ENCODE assay signal across 18 cellular contexts in genomic region chr11:16976360-16976759, GRCh38. TPM values are rescaled to one million over a fixed set of nuclear protein-coding genes. Genes with fewer than 3 reads are reported as not detected.
DNase-seq lines count a peak whose midpoint lies in the region; ATAC-seq, FAIRE-seq and TF ChIP-seq lines count a peak whose summit lies in the region.
"Had no signal": no experiment of that assay in that cellular context is flagged by ENCODE, and none has a peak within 500 bp of the region (broad histone marks: within the 10 kb centered on the region; RNA-seq: fewer than 3 reads in every experiment).

No MANE protein-coding gene starts in this region.

- CTCF ChIA-PET in GM12878 (lab: Yijun Ruan, JAX), result interaction anchor here (0.7 to 1.5 kb wide), 3 partner anchors 115 to 215 kb away, joined by 3 read pairs; no protein-coding TSS in a partner anchor

- H3K9me3 ChIP-seq in GM12878 (replicated peaks; ENCODE audit: control insufficient read depth, insufficient read depth, low read length) (no peaks in the 10 kb centered on the region), upper lobe of left lung (no peaks in the 10 kb centered on the region)
- H3K9me3 ChIP-seq: BLaER1 treated with 17β-estradiol and CSF1 and Interleukin-3, amounts not matched to agents 10 nM and 100 nM had no signal

- H3K4me1 ChIP-seq in GM12878 (ENCODE audit: control insufficient read depth, insufficient read depth, low read length) (no peaks in the 10 kb centered on the region), upper lobe of left lung (peaks cover 2 to 37% (median 13%) of the 10 kb centered on the region in 4 donors)
- H3K4me1 ChIP-seq: BLaER1 treated with 17β-estradiol and CSF1 and Interleukin-3, amounts not matched to agents 10 nM and 100 nM had no signal

- ATAC-seq in GM12878 (peak; percentile 55), upper lobe of left lung (ENCODE audit: low FRiP score in 2 of 2) (no peak)

- H4K20me1 ChIP-seq in GM12878 (ENCODE audit: control insufficient read depth, insufficient read depth), result no peaks in the 10 kb centered on the region
- H4K20me1 ChIP-seq: BLaER1 treated with 17β-estradiol and CSF1 and Interleukin-3, amounts not matched to agents 10 nM and 100 nM had no signal

- no peak overlapping the region for H3K27ac ChIP-seq in GM12878 (ENCODE audit: control insufficient read depth, insufficient read depth)
- H3K27ac ChIP-seq in upper lobe of left lung, result peak overlapping the region; percentile 8 to 69 (median 59)
- no peak overlapping the region for H3K27ac ChIP-seq in substantia nigra (ENCODE audit: low read depth, low read length, poor library complexity, severe bottlenecking)
- H3K27ac ChIP-seq: BLaER1 treated with 17β-estradiol and CSF1 and Interleukin-3, amounts not matched to agents 10 nM and 100 nM had no signal

- no peak for TF ChIP-seq CTCF in GM12878 (IDR thresholded peaks at IDR 0.05 in 2 of 3, conservative IDR thresholded peaks at IDR 0.05 in 1 of 3; ENCODE audit: control insufficient read depth in 2 of 3, extremely low read depth in 1 of 3, insufficient read depth in 1 of 3, low read depth in 3 of 3, low read length in 3 of 3)
- TF ChIP-seq CTCF in upper lobe of left lung (IDR thresholded peaks at IDR 0.05), result no peak

- TF ChIP-seq RAD21 in GM12878 (IDR thresholded peaks at IDR 0.05; ENCODE audit: insufficient read depth, low read depth, low read length), result no peak

- BruUV-seq in GM12878 (replicated peaks; lab: Mats Ljungman, UMichigan), result no TSS peak

- H2AFZ ChIP-seq in GM12878 (ENCODE audit: control insufficient read depth, low read depth, low read length), result no peak overlapping the region; the same call in 1 of the 2 replicates

- SMC1A ChIA-PET in GM12878 (lab: Charles Lee; ENCODE audit: uncharacterized antibody, unreplicated experiment), result interaction anchor here (0.6 to 2.0 kb wide), 8 partner anchors 10 to 85 kb away, joined by 3 to 8 read pairs (median 5); no protein-coding TSS in a partner anchor

- in situ Hi-C loops in GM12878 (cut with MboI), result no loop called here

- TF ChIP-seq EP300 in GM12878 (IDR thresholded peaks at IDR 0.05; ENCODE audit: borderline replicate concordance in 1 of 2, control insufficient read depth in 1 of 2, low read depth in 2 of 2, low read length in 2 of 2), result no peak
- TF ChIP-seq EP300 in upper lobe of left lung (IDR thresholded peaks at IDR 0.05), result no peak

- WGBS in GM12878 (ENCODE audit: insufficient coverage, insufficient replicate concordance, low lambda C conversion rate, missing lambda C conversion rate), result 21% methylated on average over 5 of the region's 5 CpGs
- WGBS in upper lobe of left lung, 2 donors, result 52 to 66% methylated on average over 5 of the region's 5 CpGs

- intact Hi-C loops in GM12878 (cut with micrococcal nuclease; ENCODE audit: unreplicated experiment), result no loop called here

- POLR2A ChIA-PET in GM12878 (lab: Charles Lee), result no interaction called here

- H3K36me3 ChIP-seq in GM12878 (ENCODE audit: control insufficient read depth in 2 of 2, insufficient read depth in 2 of 2, low read length in 1 of 2), result no peaks in the 10 kb centered on the region
- no peaks in the 10 kb centered on the region for H3K36me3 ChIP-seq in upper lobe of left lung
- H3K36me3 ChIP-seq: BLaER1 treated with 17β-estradiol and CSF1 and Interleukin-3, amounts not matched to agents 10 nM and 100 nM had no signal

- peak; percentile 86 for DNase-seq in OCI-M1 (lab: John Stamatoyannopoulos, UW)
- no peak for DNase-seq in GM12878 (ENCODE audit: low read depth, low spot score)
- peak; percentile 24 for DNase-seq in mesenteric fat pad (ENCODE audit: low spot score)
- no peak for DNase-seq in upper lobe of left lung
- no peak for DNase-seq in substantia nigra (lab: John Stamatoyannopoulos, UW)
- no peak for DNase-seq in dedifferentiated amniotic fluid mesenchymal stem cell (ENCODE audit: extremely low spot score)
- no peak for DNase-seq in activated CD4-positive, CD25-positive, alpha-beta regulatory T cell treated with anti-CD3 and anti-CD28 coated beads, Interleukin-2, amount 50 U/mL, for 72 hours
- DNase-seq: HCEC 1CT, IMR-90, Karpas-422, NCI-H1417 treated with DMSO at 0.1 percent for 48 hours, NCI-H187 treated with DMSO at 0.1 percent for 48 hours, NCI-H226, NCI-H524 had no signal

- no peak overlapping the region for H3K9ac ChIP-seq in GM12878 (ENCODE audit: control insufficient read depth, insufficient read depth, low read length)
- H3K9ac ChIP-seq: BLaER1 treated with 17β-estradiol and CSF1 and Interleukin-3, amounts not matched to agents 10 nM and 100 nM had no signal

- TF ChIP-seq POLR2A in GM12878 (IDR thresholded peaks at IDR 0.05; ENCODE audit: low read depth, low read length) (no peak), upper lobe of left lung (IDR thresholded peaks at IDR 0.05) (no peak)

- H3K79me2 ChIP-seq in GM12878 (ENCODE audit: control insufficient read depth, insufficient read depth, low read length), result no peaks in the 10 kb centered on the region

- H3K4me2 ChIP-seq in GM12878 (ENCODE audit: control insufficient read depth, insufficient read depth), result no peak overlapping the region
- H3K4me2 ChIP-seq: BLaER1 treated with 17β-estradiol and CSF1 and Interleukin-3, amounts not matched to agents 10 nM and 100 nM had no signal

- no peaks in the 10 kb centered on the region for H3K27me3 ChIP-seq in GM12878 (replicated peaks in 1 of 2; ENCODE audit: control insufficient read depth in 2 of 2, insufficient read depth in 2 of 2, low read length in 1 of 2)
- H3K27me3 ChIP-seq in upper lobe of left lung, result no peaks in the 10 kb centered on the region
- H3K27me3 ChIP-seq: BLaER1 treated with 17β-estradiol and CSF1 and Interleukin-3, amounts not matched to agents 10 nM and 100 nM had no signal

- FAIRE-seq in GM12878 (lab: Jason Lieb, UNC), result no peak
- FAIRE-seq: D721Med, GM12892, HTR-8/SVneo had no signal

- H3K4me3 ChIP-seq in GM12878 (no peak overlapping the region), upper lobe of left lung (no peak overlapping the region)
- H3K4me3 ChIP-seq: BLaER1 treated with 17β-estradiol and CSF1 and Interleukin-3, amounts not matched to agents 10 nM and 100 nM had no signal

- RAD21 ChIA-PET in GM12878 (lab: Charles Lee; ENCODE audit: unreplicated experiment), result interaction anchor here (0.6 to 1.3 kb wide), 5 partner anchors 10 to 23 kb away, joined by 3 read pairs; no protein-coding TSS in a partner anchor

TF ChIP-seq in GM12878, 131 proteins besides CTCF, POLR2A, EP300 and RAD21 (continues in another document):
- TF ChIP-seq ATF2 (IDR thresholded peaks at IDR 0.05; ENCODE audit: low read length) (no peak), RBBP5 (conservative IDR thresholded peaks at IDR 0.05) (no peak), PAX8 (IDR thresholded peaks at IDR 0.05) (no peak), CEBPZ (IDR thresholded peaks at IDR 0.05; ENCODE audit: low read depth, low read length) (no peak)

RNA-seq across cellular contexts. Expression of gene PLEKHA7, which starts 37.9 kb away (rescaled TPM):
- total RNA-seq in GM12878 (2013; cell fraction: nucleolus; rRNA removed), result 4.2 and 4.5 TPM in 2 replicates
- total RNA-seq in GM12878 (2014; rRNA removed), result 2.2 and 3.6 TPM in 2 replicates
- total RNA-seq in GM12878 (2014; rRNA removed; fragmentation: Illumina TruSeq; extraction: Trizol), result 2.2 and 3.1 TPM in 2 replicates
- 4.5 and 5.3 TPM in 2 replicates for total RNA-seq in GM12878 (2021)
- 1.1 TPM for polyA plus RNA-seq in GM12878 (2011; ENCODE audit: low read depth)
- 1.4 and 1.9 TPM in 2 replicates for polyA plus RNA-seq in GM12878 (2011; rRNA removed)
- polyA plus RNA-seq in GM12878 (2011; cell fraction: cytosol; rRNA removed), result 1.1 TPM in 2 replicates
- polyA plus RNA-seq in GM12878 (2011; cell fraction: nucleus; rRNA removed), result 2.3 and 3.3 TPM in 2 replicates
- polyA plus RNA-seq in GM12878 (2012), result 1.5 and 2.0 TPM in 2 replicates
- polyA plus RNA-seq in GM12878 (2014; fragmentation: Illumina TruSeq; extraction: Trizol), result 2.8 and 4.1 TPM in 2 replicates
- polyA plus RNA-seq in GM12878 (2014; fragmentation: Nextera tagmentation; extraction: Ambion mirVana), result under 1 TPM; 0.45 to 0.57 TPM
- polyA plus RNA-seq in GM12878 (2014; rRNA removed), result 3.9 and 5.1 TPM in 2 replicates
- polyA plus RNA-seq in GM12878 (2016; fragmentation: Nextera tagmentation; extraction: Ambion mirVana), result 1 to 10 TPM; 1.1 to 1.7 TPM
- 1.3 and 1.8 TPM in 2 replicates for polyA minus RNA-seq in GM12878 (2011; rRNA and poly(A)+ RNA removed)
- polyA minus RNA-seq in GM12878 (2011; cell fraction: cytosol; rRNA and poly(A)+ RNA removed), result 0.21 TPM in 1 of 2 replicates, not detected in the other
- 1.5 and 2.9 TPM in 2 replicates for polyA minus RNA-seq in GM12878 (2011; cell fraction: nucleus; rRNA and poly(A)+ RNA removed)
- 43.2 TPM for total RNA-seq in mesenteric fat pad
- total RNA-seq in upper lobe of left lung, result 10 to 100 TPM; 27.5 to 87.0 (median 48.6) TPM
- total RNA-seq: IMR-90 had no signal

Comparison
In these comparisons a context has a peak if more than half of its experiments do, and no peak if none do; other contexts are left out.
1. DNase-seq: peak in OCI-M1 (single experiment) and mesenteric fat pad (single experiment); none in GM12878 (single experiment), upper lobe of left lung (0 of 2), substantia nigra (0 of 49), dedifferentiated amniotic fluid mesenchymal stem cell (single experiment) and activated CD4-positive, CD25-positive, alpha-beta regulatory T cell treated with anti-CD3 and anti-CD28 coated beads, Interleukin-2, amount 50 U/mL, for 72 hours (single experiment).
2. H3K27ac ChIP-seq: peak in upper lobe of left lung (4 of 4); none in GM12878 (single experiment) and substantia nigra (single experiment).